In genomic region chr1:43932786-43933385, GRCh38 we compare ENCODE assay signal across 1 cellular context.
TF ChIP-seq lines count a peak whose summit lies in the region.

No MANE protein-coding gene starts in this region.

TF ChIP-seq in GM23338, 12 proteins besides CTCF, POLR2A, EP300 and RAD21 (continued from another document):
- TF ChIP-seq STAT1 (IDR thresholded peaks at IDR 0.05; ENCODE audit: unreplicated experiment) (no peak), ETS1 (IDR thresholded peaks at IDR 0.05) (no peak), ZNF462 (CRISPR knock-in tag; IDR thresholded peaks at IDR 0.05) (no peak), EZH2phosphoT487 (IDR thresholded peaks at IDR 0.05; ENCODE audit: unreplicated experiment) (no peak), NANOG (IDR thresholded peaks at IDR 0.05; ENCODE audit: borderline replicate concordance) (no peak), JUNB (IDR thresholded peaks at IDR 0.05; ENCODE audit: unreplicated experiment) (no peak)
